10 cellular contexts compared by ENCODE assay signal in genomic region chr19:46288896-46289588, GRCh38. TPM values are rescaled to one million over a fixed set of nuclear protein-coding genes. Genes with fewer than 3 reads are reported as not detected.
DNase-seq lines count a peak whose midpoint lies in the region; ATAC-seq and TF ChIP-seq lines count a peak whose summit lies in the region.
"Had no signal": no experiment of that assay in that cellular context is flagged by ENCODE, and none has a peak within 500 bp of the region (broad histone marks: within the 10 kb centered on the region; RNA-seq: fewer than 3 reads in every experiment).

No MANE protein-coding gene starts in this region.

- H3K36me3 Mint-ChIP-seq in WTC11 (no peaks in the 10 kb centered on the region), neural progenitor cell (no peaks in the 10 kb centered on the region)
- H3K36me3 Mint-ChIP-seq: CD4-positive, alpha-beta memory T cell had no signal

- H3K9me3 Mint-ChIP-seq in WTC11: peaks cover 6% of the 10 kb centered on the region; the same call in 1 of the 2 replicates
- peaks cover 5% of the 10 kb centered on the region for H3K9me3 Mint-ChIP-seq in neural progenitor cell

- H3K4me1 Mint-ChIP-seq in WTC11: no peaks in the 10 kb centered on the region
- no peaks in the 10 kb centered on the region for H3K4me1 Mint-ChIP-seq in neural progenitor cell

- intact Hi-C loops in Right ventricle myocardium inferior (cut with DNase I) (loop anchor here (10.0 kb wide), 1 partner anchor 226 kb away; no protein-coding TSS in a partner anchor), cardiac septum (cut with DNase I) (loop anchor here (10.0 kb wide), 1 partner anchor 196 kb away; no protein-coding TSS in a partner anchor), dorsolateral prefrontal cortex (cut with DNase I) (loop anchor here in 1 of 2 donors (10.0 kb wide), 3 partner anchors 56 to 196 kb away; partner anchors contain the start of gene PPP5C)

- peaks cover 7% of the 10 kb centered on the region for H3K27me3 Mint-ChIP-seq in WTC11 (ENCODE audit: low read depth)
- H3K27me3 Mint-ChIP-seq in neural progenitor cell (ENCODE audit: insufficient read depth, low read depth): peaks cover 10% of the 10 kb centered on the region

- WGBS in suprapubic skin: 62% methylated on average over 6 of the region's 6 CpGs

- H3K4me1 ChIP-seq in suprapubic skin (no peaks in the 10 kb centered on the region), neural progenitor cell (no peaks in the 10 kb centered on the region)

- no peak overlapping the region for H3K9ac ChIP-seq in neural progenitor cell

- H3K36me3 ChIP-seq in suprapubic skin: no peaks in the 10 kb centered on the region
- no peaks in the 10 kb centered on the region for H3K36me3 ChIP-seq in neural progenitor cell

- H3K27ac ChIP-seq in suprapubic skin: no peak overlapping the region
- H3K27ac ChIP-seq in neural progenitor cell: no peak overlapping the region
- no peak overlapping the region for H3K27ac ChIP-seq in dorsolateral prefrontal cortex

- no peaks in the 10 kb centered on the region for H3F3A ChIP-seq in neural progenitor cell (ENCODE audit: low read depth)

- H2AFZ ChIP-seq in neural progenitor cell (replicated peaks): no peak overlapping the region

- TF ChIP-seq EP300 in suprapubic skin (IDR thresholded peaks at IDR 0.05): no peak

- H3K79me2 ChIP-seq in neural progenitor cell (ENCODE audit: low read depth): no peaks in the 10 kb centered on the region

- no peak for TF ChIP-seq CTCF in WTC11 (IDR thresholded peaks at IDR 0.05)
- no peak for TF ChIP-seq CTCF in suprapubic skin (IDR thresholded peaks at IDR 0.05)
- no peak for TF ChIP-seq CTCF in neural progenitor cell (IDR thresholded peaks at IDR 0.05)
- no peak for TF ChIP-seq CTCF in dorsolateral prefrontal cortex (IDR thresholded peaks at IDR 0.05 in 54 of 56, conservative IDR thresholded peaks at IDR 0.05 in 2 of 56; ENCODE audit: low read depth in 1 of 56, partially characterized antibody in 56 of 56)

- POLR2A ChIA-PET in WTC11 (lab: Charles Lee): no interaction called here

- DNase-seq in Right ventricle myocardium inferior (ENCODE audit: missing footprints) (no peak), cardiac septum (ENCODE audit: low spot score) (no peak), amniotic stem cell (lab: John Stamatoyannopoulos, UW) (peak; percentile 25), iris pigment epithelial cell (ENCODE audit: low read depth) (peak; percentile 98), WTC11 (ENCODE audit: low spot score) (no peak), suprapubic skin (ENCODE audit: low spot score in 2 of 2) (no peak), neural progenitor cell (ENCODE audit: low spot score) (no peak), dorsolateral prefrontal cortex (no peak)
- DNase-seq: CD4-positive, alpha-beta memory T cell had no signal

- H3K27me3 ChIP-seq in suprapubic skin (no peaks in the 10 kb centered on the region), neural progenitor cell (peaks cover 13% of the 10 kb centered on the region), dorsolateral prefrontal cortex (no peaks in the 10 kb centered on the region)

- no peak for TF ChIP-seq POLR2A in suprapubic skin (IDR thresholded peaks at IDR 0.05)

- H3K4me3 ChIP-seq in suprapubic skin: no peak overlapping the region
- no peak overlapping the region for H3K4me3 ChIP-seq in neural progenitor cell
- H3K4me3 ChIP-seq in dorsolateral prefrontal cortex: no peak overlapping the region

- CTCF ChIA-PET in WTC11 (lab: Charles Lee): interaction anchor here (2.5 kb wide), 1 partner anchor 8 kb away, joined by 10 read pairs; no protein-coding TSS in a partner anchor

- H3K4me3 Mint-ChIP-seq in WTC11 (no peak overlapping the region), neural progenitor cell (no peak overlapping the region)
- H3K4me3 Mint-ChIP-seq: CD4-positive, alpha-beta memory T cell had no signal

- no peak overlapping the region for H3K27ac Mint-ChIP-seq in WTC11
- no peak overlapping the region for H3K27ac Mint-ChIP-seq in neural progenitor cell

- H3K4me2 ChIP-seq in neural progenitor cell: no peak overlapping the region

- peaks cover 4% of the 10 kb centered on the region for H3K9me3 ChIP-seq in suprapubic skin
- H3K9me3 ChIP-seq in neural progenitor cell (ENCODE audit: low read depth): no peaks in the 10 kb centered on the region

- H4K20me1 ChIP-seq in neural progenitor cell (ENCODE audit: low read depth): no peaks in the 10 kb centered on the region

- peak; percentile 79 for ATAC-seq in Right ventricle myocardium inferior
- ATAC-seq in WTC11: no peak

TF ChIP-seq in WTC11, 78 proteins besides CTCF, POLR2A, EP300 and RAD21 (continues in another document):
- TF ChIP-seq, protein P1, sequence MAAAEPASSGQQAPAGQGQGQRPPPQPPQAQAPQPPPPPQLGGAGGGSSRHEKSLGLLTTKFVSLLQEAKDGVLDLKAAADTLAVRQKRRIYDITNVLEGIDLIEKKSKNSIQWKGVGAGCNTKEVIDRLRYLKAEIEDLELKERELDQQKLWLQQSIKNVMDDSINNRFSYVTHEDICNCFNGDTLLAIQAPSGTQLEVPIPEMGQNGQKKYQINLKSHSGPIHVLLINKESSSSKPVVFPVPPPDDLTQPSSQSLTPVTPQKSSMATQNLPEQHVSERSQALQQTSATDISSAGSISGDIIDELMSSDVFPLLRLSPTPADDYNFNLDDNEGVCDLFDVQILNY (CRISPR knock-in tag; IDR thresholded peaks at IDR 0.05): no peak
- TF ChIP-seq, protein P2, sequence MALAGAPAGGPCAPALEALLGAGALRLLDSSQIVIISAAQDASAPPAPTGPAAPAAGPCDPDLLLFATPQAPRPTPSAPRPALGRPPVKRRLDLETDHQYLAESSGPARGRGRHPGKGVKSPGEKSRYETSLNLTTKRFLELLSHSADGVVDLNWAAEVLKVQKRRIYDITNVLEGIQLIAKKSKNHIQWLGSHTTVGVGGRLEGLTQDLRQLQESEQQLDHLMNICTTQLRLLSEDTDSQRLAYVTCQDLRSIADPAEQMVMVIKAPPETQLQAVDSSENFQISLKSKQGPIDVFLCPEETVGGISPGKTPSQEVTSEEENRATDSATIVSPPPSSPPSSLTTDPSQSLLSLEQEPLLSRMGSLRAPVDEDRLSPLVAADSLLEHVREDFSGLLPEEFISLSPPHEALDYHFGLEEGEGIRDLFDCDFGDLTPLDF (CRISPR knock-in tag; IDR thresholded peaks at IDR 0.05): no peak
- TF ChIP-seq GTF2I (CRISPR knock-in tag; conservative IDR thresholded peaks at IDR 0.05) (no peak), CBFB (CRISPR knock-in tag; IDR thresholded peaks at IDR 0.05; ENCODE audit: low read depth) (no peak), MYBL2 (CRISPR knock-in tag; IDR thresholded peaks at IDR 0.05) (no peak), ZNF138 (CRISPR knock-in tag; conservative IDR thresholded peaks at IDR 0.05) (no peak), ZNF532 (CRISPR knock-in tag; IDR thresholded peaks at IDR 0.05; ENCODE audit: borderline replicate concordance) (no peak)

RNA-seq across cellular contexts. Expression of gene HIF3A, which starts 7.8 kb away (rescaled TPM):
- total RNA-seq in Right ventricle myocardium inferior: 73.8 TPM
- total RNA-seq in cardiac septum: 49.2 TPM
- total RNA-seq in WTC11 (2021): 31.8 to 58.2 TPM (median 48.7 TPM) in 3 replicates
- total RNA-seq in suprapubic skin: 10 to 100 TPM in 2 of 4 donors, 1 to 10 TPM in 2; 6.6 to 30.0 (median 18.5) TPM
- total RNA-seq in neural progenitor cell (ENCODE audit: low replicate concordance): 6.7 and 18.0 TPM in 2 replicates
- total RNA-seq in dorsolateral prefrontal cortex: 100 to 1,000 TPM in 27 of 120 experiments, 10 to 100 TPM in 92, 1 to 10 TPM in 1; 3.6 to 329 (median 74.3) TPM
- total RNA-seq: CD4-positive, alpha-beta memory T cell had no signal

RNA-seq across cellular contexts. Expression of gene PPP5C, which starts 57.8 kb away (rescaled TPM):
- 77.3 TPM for total RNA-seq in Right ventricle myocardium inferior
- total RNA-seq in cardiac septum: 82.8 TPM
- 98.9 to 107 TPM (median 103 TPM) in 3 replicates for total RNA-seq in WTC11 (2021)
- total RNA-seq in suprapubic skin: 10 to 100 TPM; 38.2 to 66.0 (median 51.3) TPM
- 63.5 and 97.8 TPM in 2 replicates for total RNA-seq in neural progenitor cell (ENCODE audit: low replicate concordance)
- total RNA-seq in dorsolateral prefrontal cortex: 100 to 1,000 TPM in 53 of 120 experiments, 10 to 100 TPM in 67; 63.9 to 137 (median 98.8) TPM

RNA-seq across cellular contexts. Expression of gene IGFL1, which starts 59.5 kb away (rescaled TPM):
- total RNA-seq in Right ventricle myocardium inferior: not detected
- total RNA-seq in cardiac septum: not detected
- total RNA-seq in WTC11 (2021): not detected in 3 replicates
- total RNA-seq in suprapubic skin: not detected
- total RNA-seq in neural progenitor cell (ENCODE audit: low replicate concordance): not detected in 2 replicates
- total RNA-seq in dorsolateral prefrontal cortex: under 1 TPM in 2 of 120 experiments, not detected in 118; 0.64 to 0.80 TPM
- total RNA-seq: CD4-positive, alpha-beta memory T cell; mucosa of gallbladder had no signal

Comparison
In these comparisons a context has a peak if more than half of its experiments do, and no peak if none do; other contexts are left out.
1. DNase-seq: peak in amniotic stem cell (single experiment) and iris pigment epithelial cell (single experiment); none in Right ventricle myocardium inferior (single experiment), cardiac septum (single experiment), WTC11 (single experiment), suprapubic skin (0 of 2), neural progenitor cell (single experiment) and dorsolateral prefrontal cortex (0 of 10).